13 cellular contexts compared by ENCODE assay signal in the genomic region with DNA sequence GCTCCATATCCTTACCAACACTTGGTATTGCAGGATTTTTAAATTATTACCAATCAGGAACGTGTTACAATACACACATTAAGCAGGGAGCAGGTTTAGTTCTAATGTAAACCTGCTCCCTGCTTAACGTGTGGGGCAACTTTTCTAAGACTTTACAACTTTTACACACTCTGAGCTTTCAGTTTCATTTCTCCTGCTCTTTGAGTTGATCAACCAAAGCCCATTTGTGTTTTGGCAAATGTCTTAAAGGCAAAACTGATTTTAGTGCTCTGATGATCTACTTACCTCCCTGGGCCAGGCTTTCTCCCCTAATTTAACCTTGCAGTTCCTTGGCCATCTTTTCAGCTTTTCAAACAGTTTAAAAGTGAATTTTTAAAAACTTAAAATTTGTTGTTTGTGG.
DNase-seq lines count a peak whose midpoint lies in the region; ATAC-seq lines count a peak whose summit lies in the region.
"Had no signal": no experiment of that assay in that cellular context is flagged by ENCODE, and none has a peak within 500 bp of the region (broad histone marks: within the 10 kb centered on the region; RNA-seq: fewer than 3 reads in every experiment).

No MANE protein-coding gene starts in this region.

- peaks cover 25% of the 10 kb centered on the region for H3K36me3 Mint-ChIP-seq in activated CD4-positive, alpha-beta T cell treated with anti-CD3 and anti-CD28 coated beads, Interleukin-2, amount 10 ng/mL, durations not matched to agents 24 days and 14 days (ENCODE audit: low read depth)
- peaks cover 4 to 6% of the 10 kb centered on the region in 2 donors for H3K36me3 Mint-ChIP-seq in naive B cell

- intact Hi-C loops in activated CD4-positive, alpha-beta T cell treated with anti-CD3 and anti-CD28 coated beads, Interleukin-2, amount 10 ng/mL, durations not matched to agents 24 days and 14 days (cut with micrococcal nuclease): no loop called here

- peak; percentile 69 for DNase-seq in activated CD4-positive, alpha-beta T cell treated with anti-CD3 and anti-CD28 coated beads, Interleukin-2, amount 10 ng/mL, durations not matched to agents 24 days and 14 days
- DNase-seq in activated CD4-positive, alpha-beta T cell treated with anti-CD3 and anti-CD28 coated beads for 48 hours: no peak
- DNase-seq in naive B cell (peak; percentile 2), NOMO-1 treated with dmso at 0.1 percent for 144 hours (lab: John Stamatoyannopoulos, UW; ENCODE audit: unreplicated experiment) (no peak), NK-92 (lab: John Stamatoyannopoulos, UW; ENCODE audit: unreplicated experiment) (no peak)
- DNase-seq in activated CD8-positive, alpha-beta memory T cell treated with anti-CD3 and anti-CD28 coated beads, Interleukin-2, amount 50 U/mL, for 48 hours: no peak
- DNase-seq: activated naive CD4-positive, alpha-beta T cell treated with Interleukin-2 at 50 U/mL for 16 hours; effector CD4-positive, alpha-beta T cell; NCI-H526 treated with DMSO at 0.1 percent for 48 hours had no signal

- ATAC-seq in GM21723 (IDR thresholded peaks at IDR 0.05; ENCODE audit: unreplicated experiment): peak; percentile 89
- peak; percentile 76 for ATAC-seq in HG03558 (IDR thresholded peaks at IDR 0.05; ENCODE audit: extremely low read depth, unreplicated experiment)
- ATAC-seq in naive B cell (ENCODE audit: low read depth in 2 of 2): peak in 1 of 2 donors; percentile 45
- ATAC-seq: A549 had no signal

- H3K27ac Mint-ChIP-seq in activated CD4-positive, alpha-beta T cell treated with anti-CD3 and anti-CD28 coated beads, Interleukin-2, amount 10 ng/mL, durations not matched to agents 24 days and 14 days: peak overlapping the region; percentile 75
- H3K27ac Mint-ChIP-seq in naive B cell: peak overlapping the region in 3 of 6 donors; percentile 22 to 86 (median 74)
- H3K27ac Mint-ChIP-seq: progenitor cell of endocrine pancreas had no signal

- no peaks in the 10 kb centered on the region for H3K27me3 Mint-ChIP-seq in activated CD4-positive, alpha-beta T cell treated with anti-CD3 and anti-CD28 coated beads, Interleukin-2, amount 10 ng/mL, durations not matched to agents 24 days and 14 days
- H3K27me3 Mint-ChIP-seq in naive B cell: no peaks in the 10 kb centered on the region
- H3K27me3 Mint-ChIP-seq: progenitor cell of endocrine pancreas had no signal

- no peaks in the 10 kb centered on the region for H3K9me3 Mint-ChIP-seq in activated CD4-positive, alpha-beta T cell treated with anti-CD3 and anti-CD28 coated beads, Interleukin-2, amount 10 ng/mL, durations not matched to agents 24 days and 14 days
- no peaks in the 10 kb centered on the region for H3K9me3 Mint-ChIP-seq in naive B cell

- H3K4me3 Mint-ChIP-seq in activated CD4-positive, alpha-beta T cell treated with anti-CD3 and anti-CD28 coated beads, Interleukin-2, amount 10 ng/mL, durations not matched to agents 24 days and 14 days: peak overlapping the region; percentile 51
- H3K4me3 Mint-ChIP-seq in naive B cell: peak overlapping the region in 1 of 8 donors; percentile 45

- peaks cover 29% of the 10 kb centered on the region for H3K4me1 Mint-ChIP-seq in activated CD4-positive, alpha-beta T cell treated with anti-CD3 and anti-CD28 coated beads, Interleukin-2, amount 10 ng/mL, durations not matched to agents 24 days and 14 days
- peaks cover 13 to 21% (median 15%) of the 10 kb centered on the region in 3 donors for H3K4me1 Mint-ChIP-seq in naive B cell

Comparison
In these comparisons a context has a peak if more than half of its experiments do, and no peak if none do; other contexts are left out.
1. DNase-seq: peak in activated CD4-positive, alpha-beta T cell treated with anti-CD3 and anti-CD28 coated beads, Interleukin-2, amount 10 ng/mL, durations not matched to agents 24 days and 14 days (single experiment) and naive B cell (single experiment); none in activated CD4-positive, alpha-beta T cell treated with anti-CD3 and anti-CD28 coated beads for 48 hours (single experiment), NOMO-1 treated with dmso at 0.1 percent for 144 hours (single experiment), activated CD8-positive, alpha-beta memory T cell treated with anti-CD3 and anti-CD28 coated beads, Interleukin-2, amount 50 U/mL, for 48 hours (single experiment) and NK-92 (single experiment).